Comparison of ENCODE assay signal across 1 cellular context in the genomic region with DNA sequence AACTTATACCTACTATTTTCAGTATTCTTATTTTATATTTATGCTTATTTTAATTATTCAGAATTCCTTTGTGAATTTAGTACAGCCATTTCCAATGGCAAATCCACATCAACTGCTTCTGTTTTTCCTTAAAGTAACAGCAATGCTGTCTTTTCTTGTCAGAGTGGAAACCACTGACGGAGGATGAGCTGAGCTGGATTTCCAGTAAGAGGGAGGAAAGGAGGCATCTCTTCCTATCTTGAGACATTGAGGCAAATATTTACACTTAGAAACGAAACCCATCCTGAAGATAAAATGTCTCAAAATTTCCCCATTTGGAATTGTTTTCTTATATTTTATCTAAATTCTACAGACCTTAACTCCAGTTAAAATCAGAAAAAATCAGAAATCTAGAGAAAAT.
TF ChIP-seq lines count a peak whose summit lies in the region.

No MANE protein-coding gene starts in this region.

TF ChIP-seq in HepG2, 621 proteins besides CTCF, POLR2A, EP300 and RAD21 (continued from another document):
- TF ChIP-seq TBL1XR1 (IDR thresholded peaks at IDR 0.05; ENCODE audit: borderline replicate concordance, low read length, partially characterized antibody), result no peak
- TF ChIP-seq, protein P1, sequence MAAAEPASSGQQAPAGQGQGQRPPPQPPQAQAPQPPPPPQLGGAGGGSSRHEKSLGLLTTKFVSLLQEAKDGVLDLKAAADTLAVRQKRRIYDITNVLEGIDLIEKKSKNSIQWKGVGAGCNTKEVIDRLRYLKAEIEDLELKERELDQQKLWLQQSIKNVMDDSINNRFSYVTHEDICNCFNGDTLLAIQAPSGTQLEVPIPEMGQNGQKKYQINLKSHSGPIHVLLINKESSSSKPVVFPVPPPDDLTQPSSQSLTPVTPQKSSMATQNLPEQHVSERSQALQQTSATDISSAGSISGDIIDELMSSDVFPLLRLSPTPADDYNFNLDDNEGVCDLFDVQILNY (CRISPR knock-in tag; conservative IDR thresholded peaks at IDR 0.05), result no peak
- TF ChIP-seq, protein P2, sequence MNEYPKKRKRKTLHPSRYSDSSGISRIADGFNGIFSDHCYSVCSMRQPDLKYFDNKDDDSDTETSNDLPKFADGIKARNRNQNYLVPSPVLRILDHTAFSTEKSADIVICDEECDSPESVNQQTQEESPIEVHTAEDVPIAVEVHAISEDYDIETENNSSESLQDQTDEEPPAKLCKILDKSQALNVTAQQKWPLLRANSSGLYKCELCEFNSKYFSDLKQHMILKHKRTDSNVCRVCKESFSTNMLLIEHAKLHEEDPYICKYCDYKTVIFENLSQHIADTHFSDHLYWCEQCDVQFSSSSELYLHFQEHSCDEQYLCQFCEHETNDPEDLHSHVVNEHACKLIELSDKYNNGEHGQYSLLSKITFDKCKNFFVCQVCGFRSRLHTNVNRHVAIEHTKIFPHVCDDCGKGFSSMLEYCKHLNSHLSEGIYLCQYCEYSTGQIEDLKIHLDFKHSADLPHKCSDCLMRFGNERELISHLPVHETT (CRISPR knock-in tag; conservative IDR thresholded peaks at IDR 0.05), result no peak
- no peak for TF ChIP-seq SP4 (CRISPR knock-in tag; IDR thresholded peaks at IDR 0.05)
- no peak for TF ChIP-seq PHB2 (IDR thresholded peaks at IDR 0.05; ENCODE audit: partially characterized antibody)
- no peak for TF ChIP-seq ZNF7 (CRISPR knock-in tag; IDR thresholded peaks at IDR 0.05)
